ENCODE assay signal across 1 cellular context in the genomic region with DNA sequence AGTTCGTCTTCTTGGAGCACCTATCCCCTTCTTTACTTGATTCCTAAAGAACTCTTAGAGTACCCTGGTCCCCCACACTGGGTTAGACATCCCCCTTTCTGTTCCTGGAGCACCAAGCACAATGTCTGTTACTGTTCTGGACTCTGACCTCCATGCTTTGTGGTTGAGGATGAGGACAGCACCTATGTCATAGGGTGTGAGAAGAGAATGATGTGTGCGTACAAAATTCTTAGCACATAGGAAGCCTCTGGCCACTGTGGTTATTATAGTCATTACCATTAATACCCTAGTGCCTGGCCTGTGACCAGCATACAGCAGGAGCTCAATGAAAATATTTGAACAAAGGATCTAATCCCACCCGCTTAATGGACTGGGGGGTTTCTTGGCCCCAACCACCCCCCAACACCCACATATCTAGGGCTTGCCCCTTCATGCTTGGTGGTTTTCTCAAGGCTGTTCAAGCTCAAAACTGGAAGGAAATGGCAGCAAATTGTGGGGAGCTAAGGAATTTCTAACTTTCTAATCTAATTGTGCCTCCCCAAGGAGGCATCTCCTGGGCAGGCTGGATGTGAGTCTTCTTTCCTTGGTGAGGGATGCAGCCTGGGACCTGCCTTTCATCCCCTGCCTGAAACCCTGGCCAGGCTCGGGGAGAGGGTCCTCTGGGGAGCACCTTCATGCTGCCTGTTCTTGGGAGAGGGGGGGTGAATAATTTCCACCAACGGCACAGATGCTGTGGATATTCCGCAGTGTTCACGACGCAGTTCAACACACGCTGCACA.
TF ChIP-seq lines count a peak whose summit lies in the region.

No MANE protein-coding gene starts in this region.

TF ChIP-seq in HepG2, 621 proteins besides CTCF, POLR2A, EP300 and RAD21 (continued from another document and continues in another):
- TF ChIP-seq PATZ1 (CRISPR knock-in tag; IDR thresholded peaks at IDR 0.05): no peak
- TF ChIP-seq ZNF883 (CRISPR knock-in tag; IDR thresholded peaks at IDR 0.05; ENCODE audit: not compliant biosample characterization): no peak
- no peak for TF ChIP-seq NR2F6 (IDR thresholded peaks at IDR 0.05)
- TF ChIP-seq NR2F6 (CRISPR knock-in tag; IDR thresholded peaks at IDR 0.05): no peak
- TF ChIP-seq ZNF232 (CRISPR knock-in tag; IDR thresholded peaks at IDR 0.05; ENCODE audit: borderline replicate concordance): 0 out of 2 replicates have a peak, but pooled peaks have one; percentile 27
- no peak for TF ChIP-seq ETV6 (CRISPR knock-in tag; conservative IDR thresholded peaks at IDR 0.05)
- TF ChIP-seq, protein P1, sequence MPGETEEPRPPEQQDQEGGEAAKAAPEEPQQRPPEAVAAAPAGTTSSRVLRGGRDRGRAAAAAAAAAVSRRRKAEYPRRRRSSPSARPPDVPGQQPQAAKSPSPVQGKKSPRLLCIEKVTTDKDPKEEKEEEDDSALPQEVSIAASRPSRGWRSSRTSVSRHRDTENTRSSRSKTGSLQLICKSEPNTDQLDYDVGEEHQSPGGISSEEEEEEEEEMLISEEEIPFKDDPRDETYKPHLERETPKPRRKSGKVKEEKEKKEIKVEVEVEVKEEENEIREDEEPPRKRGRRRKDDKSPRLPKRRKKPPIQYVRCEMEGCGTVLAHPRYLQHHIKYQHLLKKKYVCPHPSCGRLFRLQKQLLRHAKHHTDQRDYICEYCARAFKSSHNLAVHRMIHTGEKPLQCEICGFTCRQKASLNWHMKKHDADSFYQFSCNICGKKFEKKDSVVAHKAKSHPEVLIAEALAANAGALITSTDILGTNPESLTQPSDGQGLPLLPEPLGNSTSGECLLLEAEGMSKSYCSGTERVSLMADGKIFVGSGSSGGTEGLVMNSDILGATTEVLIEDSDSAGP (CRISPR knock-in tag; IDR thresholded peaks at IDR 0.05; ENCODE audit: borderline replicate concordance): 0 out of 2 replicates have a peak, but pooled peaks have one; percentile 27
- TF ChIP-seq ZNF501 (CRISPR knock-in tag; IDR thresholded peaks at IDR 0.05): 0 out of 2 replicates have a peak, but pooled peaks have one; percentile 16
- peak; percentile 53; the same call in 1 of the 2 replicates for TF ChIP-seq ATF1 (CRISPR knock-in tag; IDR thresholded peaks at IDR 0.05)
- 0 out of 2 replicates have a peak, but pooled peaks have one; percentile 46 for TF ChIP-seq ZNF556 (CRISPR knock-in tag; IDR thresholded peaks at IDR 0.05; ENCODE audit: borderline replicate concordance)
- 0 out of 2 replicates have a peak, but pooled peaks have one; percentile 22 for TF ChIP-seq HNF4A (CRISPR knock-in tag; IDR thresholded peaks at IDR 0.05)
- peak; percentile 9; the same call in 1 of the 2 replicates for TF ChIP-seq HNF1B (CRISPR knock-in tag; IDR thresholded peaks at IDR 0.05)
- peak; percentile 97 for TF ChIP-seq ZNF263 (CRISPR knock-in tag; IDR thresholded peaks at IDR 0.05)
- TF ChIP-seq THAP9 (CRISPR knock-in tag; IDR thresholded peaks at IDR 0.05; ENCODE audit: borderline replicate concordance): no peak
- TF ChIP-seq SMARCC2 (IDR thresholded peaks at IDR 0.05): no peak
- no peak for TF ChIP-seq TAF1 (CRISPR knock-in tag; IDR thresholded peaks at IDR 0.05)
- TF ChIP-seq POLR2AphosphoS2 (IDR thresholded peaks at IDR 0.05; ENCODE audit: low read depth, low read length): no peak
- TF ChIP-seq, protein P2, sequence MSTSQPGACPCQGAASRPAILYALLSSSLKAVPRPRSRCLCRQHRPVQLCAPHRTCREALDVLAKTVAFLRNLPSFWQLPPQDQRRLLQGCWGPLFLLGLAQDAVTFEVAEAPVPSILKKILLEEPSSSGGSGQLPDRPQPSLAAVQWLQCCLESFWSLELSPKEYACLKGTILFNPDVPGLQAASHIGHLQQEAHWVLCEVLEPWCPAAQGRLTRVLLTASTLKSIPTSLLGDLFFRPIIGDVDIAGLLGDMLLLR (CRISPR knock-in tag; IDR thresholded peaks at IDR 0.05): no peak
- TF ChIP-seq, protein P3, sequence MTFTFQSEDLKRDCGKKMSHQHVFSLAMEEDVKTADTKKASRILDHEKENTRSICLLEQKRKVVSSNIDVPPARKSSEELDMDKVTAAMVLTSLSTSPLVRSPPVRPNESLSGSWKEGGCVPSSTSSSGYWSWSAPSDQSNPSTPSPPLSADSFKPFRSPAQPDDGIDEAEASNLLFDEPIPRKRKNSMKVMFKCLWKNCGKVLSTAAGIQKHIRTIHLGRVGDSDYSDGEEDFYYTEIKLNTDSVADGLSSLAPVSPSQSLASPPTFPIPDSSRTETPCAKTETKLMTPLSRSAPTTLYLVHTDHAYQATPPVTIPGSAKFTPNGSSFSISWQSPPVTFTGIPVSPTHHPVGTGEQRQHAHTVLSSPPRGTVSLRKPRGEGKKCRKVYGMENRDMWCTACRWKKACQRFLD (CRISPR knock-in tag; IDR thresholded peaks at IDR 0.05; ENCODE audit: borderline replicate concordance): no peak
- no peak for TF ChIP-seq SOX6 (IDR thresholded peaks at IDR 0.05)
- TF ChIP-seq SOX6 (CRISPR knock-in tag; IDR thresholded peaks at IDR 0.05): no peak
- TF ChIP-seq ATM (IDR thresholded peaks at IDR 0.05; ENCODE audit: borderline replicate concordance): no peak
- TF ChIP-seq ZNF484 (CRISPR knock-in tag; IDR thresholded peaks at IDR 0.05; ENCODE audit: borderline replicate concordance, low read depth): no peak
- TF ChIP-seq ZNF549 (CRISPR knock-in tag; IDR thresholded peaks at IDR 0.05): no peak
- peak; percentile 53; the same call in 1 of the 2 replicates for TF ChIP-seq CREB1 (IDR thresholded peaks at IDR 0.05)
- peak; percentile 43; the same call in 1 of the 2 replicates for TF ChIP-seq CREB1 (CRISPR knock-in tag; IDR thresholded peaks at IDR 0.05)
- no peak for TF ChIP-seq CCAR2 (optimal IDR thresholded peaks at IDR 0.05; ENCODE audit: low read depth, low read length)
- TF ChIP-seq, protein P4, sequence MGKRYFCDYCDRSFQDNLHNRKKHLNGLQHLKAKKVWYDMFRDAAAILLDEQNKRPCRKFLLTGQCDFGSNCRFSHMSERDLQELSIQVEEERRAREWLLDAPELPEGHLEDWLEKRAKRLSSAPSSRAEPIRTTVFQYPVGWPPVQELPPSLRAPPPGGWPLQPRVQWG (CRISPR knock-in tag; IDR thresholded peaks at IDR 0.05; ENCODE audit: borderline replicate concordance, low read depth): no peak
- no peak for TF ChIP-seq ZNF670 (CRISPR knock-in tag; IDR thresholded peaks at IDR 0.05; ENCODE audit: borderline replicate concordance)
- TF ChIP-seq ZFP36L2 (CRISPR knock-in tag; IDR thresholded peaks at IDR 0.05): no peak
- TF ChIP-seq SIN3B (IDR thresholded peaks at IDR 0.05; ENCODE audit: low read length): no peak
- 0 out of 2 replicates have a peak, but pooled peaks have one; percentile 37 for TF ChIP-seq KLF6 (CRISPR knock-in tag; IDR thresholded peaks at IDR 0.05)
- TF ChIP-seq KDM3A (CRISPR knock-in tag; IDR thresholded peaks at IDR 0.05; ENCODE audit: low read depth): no peak
- TF ChIP-seq ZZZ3 (CRISPR knock-in tag; IDR thresholded peaks at IDR 0.05; ENCODE audit: borderline replicate concordance): no peak
- TF ChIP-seq ZNF614 (CRISPR knock-in tag; IDR thresholded peaks at IDR 0.05; ENCODE audit: borderline replicate concordance): no peak
- no peak for TF ChIP-seq HNRNPH1 (optimal IDR thresholded peaks at IDR 0.05; ENCODE audit: low read depth, low read length)
- TF ChIP-seq DNMT1 (CRISPR knock-in tag; IDR thresholded peaks at IDR 0.05): no peak
- no peak for TF ChIP-seq SMYD3 (CRISPR knock-in tag; IDR thresholded peaks at IDR 0.05)
- TF ChIP-seq CCDC6 (CRISPR knock-in tag; IDR thresholded peaks at IDR 0.05): no peak
- TF ChIP-seq ZHX1 (CRISPR knock-in tag; IDR thresholded peaks at IDR 0.05; ENCODE audit: low read depth): no peak
- TF ChIP-seq MXD4 (CRISPR knock-in tag; IDR thresholded peaks at IDR 0.05): no peak
- TF ChIP-seq, protein P5, sequence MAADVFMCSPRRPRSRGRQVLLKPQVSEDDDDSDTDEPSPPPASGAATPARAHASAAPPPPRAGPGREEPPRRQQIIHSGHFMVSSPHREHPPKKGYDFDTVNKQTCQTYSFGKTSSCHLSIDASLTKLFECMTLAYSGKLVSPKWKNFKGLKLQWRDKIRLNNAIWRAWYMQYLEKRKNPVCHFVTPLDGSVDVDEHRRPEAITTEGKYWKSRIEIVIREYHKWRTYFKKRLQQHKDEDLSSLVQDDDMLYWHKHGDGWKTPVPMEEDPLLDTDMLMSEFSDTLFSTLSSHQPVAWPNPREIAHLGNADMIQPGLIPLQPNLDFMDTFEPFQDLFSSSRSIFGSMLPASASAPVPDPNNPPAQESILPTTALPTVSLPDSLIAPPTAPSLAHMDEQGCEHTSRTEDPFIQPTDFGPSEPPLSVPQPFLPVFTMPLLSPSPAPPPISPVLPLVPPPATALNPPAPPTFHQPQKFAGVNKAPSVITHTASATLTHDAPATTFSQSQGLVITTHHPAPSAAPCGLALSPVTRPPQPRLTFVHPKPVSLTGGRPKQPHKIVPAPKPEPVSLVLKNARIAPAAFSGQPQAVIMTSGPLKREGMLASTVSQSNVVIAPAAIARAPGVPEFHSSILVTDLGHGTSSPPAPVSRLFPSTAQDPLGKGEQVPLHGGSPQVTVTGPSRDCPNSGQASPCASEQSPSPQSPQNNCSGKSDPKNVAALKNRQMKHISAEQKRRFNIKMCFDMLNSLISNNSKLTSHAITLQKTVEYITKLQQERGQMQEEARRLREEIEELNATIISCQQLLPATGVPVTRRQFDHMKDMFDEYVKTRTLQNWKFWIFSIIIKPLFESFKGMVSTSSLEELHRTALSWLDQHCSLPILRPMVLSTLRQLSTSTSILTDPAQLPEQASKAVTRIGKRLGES (CRISPR knock-in tag; IDR thresholded peaks at IDR 0.05; ENCODE audit: borderline replicate concordance): no peak
- no peak for TF ChIP-seq ZNF138 (CRISPR knock-in tag; IDR thresholded peaks at IDR 0.05; ENCODE audit: low read depth)
- no peak for TF ChIP-seq MXI1 (IDR thresholded peaks at IDR 0.05; ENCODE audit: borderline replicate concordance, low read depth, low read length)
